Comparison of ENCODE assay signal across 14 cellular contexts in the genomic region with DNA sequence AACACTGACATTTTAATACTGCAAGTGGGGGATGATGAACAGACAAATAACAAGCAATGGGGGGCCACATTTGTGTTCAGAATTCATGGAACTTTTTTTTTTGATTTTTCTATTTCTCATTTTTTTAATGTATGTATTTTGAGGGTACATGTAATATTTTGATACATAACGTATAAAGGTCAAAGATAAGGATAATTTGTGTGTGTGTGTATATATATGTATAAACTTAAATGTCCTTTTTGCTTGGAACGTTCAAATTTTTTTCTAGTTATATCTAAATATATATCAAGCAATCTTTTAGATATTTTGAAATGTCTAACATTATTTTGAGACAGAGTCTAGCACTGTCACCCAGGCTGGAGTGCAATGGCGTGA. TPM values are rescaled to one million over a fixed set of nuclear protein-coding genes. Genes with fewer than 3 reads are reported as not detected.
A peak's percentile ranks its signal among the peaks of the same experiment; 100 is the strongest.
DNase-seq lines count a peak whose midpoint lies in the region; ATAC-seq and TF ChIP-seq lines count a peak whose summit lies in the region.
"Had no signal": no experiment of that assay in that cellular context is flagged by ENCODE, and none has a peak within 500 bp of the region (broad histone marks: within the 10 kb centered on the region; RNA-seq: fewer than 3 reads in every experiment).

No MANE protein-coding gene starts in this region.

- H3K9me3 Mint-ChIP-seq in GM23338: peaks cover 11% of the 10 kb centered on the region; the same call in 2 of the 3 replicates
- H3K9me3 Mint-ChIP-seq in activated T-helper 1 cell treated with anti-CD3 and anti-CD28 coated beads, Interleukin-12 subunit alpha, Interleukin-12 subunit beta, Interleukin-2, Interleukin-4 antibody, amounts not matched to agents 30 ng/mL and 10 ng/mL and 1 ng/mL, durations not matched to agents 14 hours and 24 hours and 36 hours: no peaks in the 10 kb centered on the region
- peaks cover 0 to 22% (median 8%) of the 10 kb centered on the region in 7 donors for H3K9me3 Mint-ChIP-seq in naive B cell

- H3K36me3 ChIP-seq in BLaER1 treated with 17β-estradiol and CSF1 and Interleukin-3, amounts not matched to agents 10 nM and 100 nM: no peaks in the 10 kb centered on the region
- H3K36me3 ChIP-seq in GM23338 (ENCODE audit: insufficient read depth): no peaks in the 10 kb centered on the region

- H4K20me1 ChIP-seq in BLaER1 treated with 17β-estradiol and CSF1 and Interleukin-3, amounts not matched to agents 10 nM and 100 nM: no peaks in the 10 kb centered on the region
- no peaks in the 10 kb centered on the region for H4K20me1 ChIP-seq in GM23338 (replicated peaks; ENCODE audit: insufficient read depth)

- intact Hi-C loops in activated T-helper 1 cell treated with anti-CD3 and anti-CD28 coated beads, Interleukin-12 subunit alpha, Interleukin-12 subunit beta, Interleukin-2, Interleukin-4 antibody, amounts not matched to agents 30 ng/mL and 10 ng/mL and 1 ng/mL, durations not matched to agents 14 hours and 24 hours and 36 hours (cut with micrococcal nuclease): loop anchor here (1.0 to 10.0 kb wide), 6 partner anchors 95 to 883 kb away; partner anchors contain the start of gene TRIM27
- intact Hi-C loops in lower leg skin (cut with DNase I; ENCODE audit: low total_unique reads): loop anchor here (5.0 kb wide), 1 partner anchor 180 kb away; no protein-coding TSS in a partner anchor

- H3K27me3 Mint-ChIP-seq in GM23338 (ENCODE audit: insufficient read depth, low read depth, poor library complexity) (peaks cover 18% of the 10 kb centered on the region), naive B cell (peaks cover 44 to 71% (median 49%) of the 10 kb centered on the region in 3 donors)
- peaks cover 22% of the 10 kb centered on the region for H3K27me3 Mint-ChIP-seq in activated T-helper 1 cell treated with anti-CD3 and anti-CD28 coated beads, Interleukin-12 subunit alpha, Interleukin-12 subunit beta, Interleukin-2, Interleukin-4 antibody, amounts not matched to agents 30 ng/mL and 10 ng/mL and 1 ng/mL, durations not matched to agents 14 hours and 24 hours and 36 hours (ENCODE audit: insufficient read depth)

- H3K9me3 ChIP-seq in BLaER1 treated with 17β-estradiol and CSF1 and Interleukin-3, amounts not matched to agents 10 nM and 100 nM (replicated peaks in 1 of 11): peaks cover 9 to 28% (median 18%) of the 10 kb centered on the region in 11 experiments; a peak in 21 of 22 replicates

- peak overlapping the region in 9 of 11 experiments; percentile 73 to 95 (median 81); a peak in 16 of 22 replicates for H3K4me2 ChIP-seq in BLaER1 treated with 17β-estradiol and CSF1 and Interleukin-3, amounts not matched to agents 10 nM and 100 nM
- no peak overlapping the region for H3K4me2 ChIP-seq in GM23338

- no peaks in the 10 kb centered on the region for H3K79me2 ChIP-seq in GM23338 (replicated peaks; ENCODE audit: insufficient read depth)

- H3K9me2 ChIP-seq in GM23338 (ENCODE audit: insufficient read depth): peaks cover 4% of the 10 kb centered on the region; the same call in 1 of the 2 replicates

- peaks cover 5% of the 10 kb centered on the region; the same call in 1 of the 3 replicates for H3K36me3 Mint-ChIP-seq in GM23338 (ENCODE audit: low read depth)
- H3K36me3 Mint-ChIP-seq in activated T-helper 1 cell treated with anti-CD3 and anti-CD28 coated beads, Interleukin-12 subunit alpha, Interleukin-12 subunit beta, Interleukin-2, Interleukin-4 antibody, amounts not matched to agents 30 ng/mL and 10 ng/mL and 1 ng/mL, durations not matched to agents 14 hours and 24 hours and 36 hours (ENCODE audit: low read depth): peaks cover 1% of the 10 kb centered on the region
- H3K36me3 Mint-ChIP-seq in naive B cell: peaks cover 0 to 7% of the 10 kb centered on the region in 2 donors
- H3K36me3 Mint-ChIP-seq: IgD-negative memory B cell had no signal

- peak overlapping the region in 1 of 11 experiments; percentile 62; a peak in 1 of 22 replicates for H3K9ac ChIP-seq in BLaER1 treated with 17β-estradiol and CSF1 and Interleukin-3, amounts not matched to agents 10 nM and 100 nM

- TF ChIP-seq CTCF in GM23338 (conservative IDR thresholded peaks at IDR 0.05; ENCODE audit: low read depth in 2 of 2) (no peak), lower leg skin (IDR thresholded peaks at IDR 0.05) (no peak)

- peaks cover 3% of the 10 kb centered on the region; the same call in 1 of the 2 replicates for H3F3A ChIP-seq in GM23338 (replicated peaks; ENCODE audit: low read depth)

- H3K4me3 Mint-ChIP-seq in GM23338 (peak overlapping the region; percentile 87), naive B cell (peak overlapping the region in 6 of 8 donors; percentile 79 to 92 (median 90))
- peak overlapping the region; percentile 87 for H3K4me3 Mint-ChIP-seq in activated T-helper 1 cell treated with anti-CD3 and anti-CD28 coated beads, Interleukin-12 subunit alpha, Interleukin-12 subunit beta, Interleukin-2, Interleukin-4 antibody, amounts not matched to agents 30 ng/mL and 10 ng/mL and 1 ng/mL, durations not matched to agents 14 hours and 24 hours and 36 hours

- ATAC-seq in GM23338: no peak
- no peak for ATAC-seq in naive B cell (ENCODE audit: low read depth in 2 of 2)

- H3K4me1 Mint-ChIP-seq in GM23338 (no peaks in the 10 kb centered on the region; the same call in 2 of the 3 replicates), naive B cell (peaks cover 18 to 20% (median 19%) of the 10 kb centered on the region in 3 donors)
- peaks cover 18% of the 10 kb centered on the region for H3K4me1 Mint-ChIP-seq in activated T-helper 1 cell treated with anti-CD3 and anti-CD28 coated beads, Interleukin-12 subunit alpha, Interleukin-12 subunit beta, Interleukin-2, Interleukin-4 antibody, amounts not matched to agents 30 ng/mL and 10 ng/mL and 1 ng/mL, durations not matched to agents 14 hours and 24 hours and 36 hours (ENCODE audit: low read depth)

- no peak for TF ChIP-seq POLR2A in lower leg skin (IDR thresholded peaks at IDR 0.05)

- H3K27me3 ChIP-seq in BLaER1 treated with 17β-estradiol and CSF1 and Interleukin-3, amounts not matched to agents 10 nM and 100 nM: 0 out of 22 replicates have a peak, but pooled peaks cover 0 to 3% (median 0%) of the 10 kb centered on the region in 11 experiments
- H3K27me3 ChIP-seq in GM23338 (ENCODE audit: insufficient read depth): peaks cover 22% of the 10 kb centered on the region

- no peak overlapping the region for H3K27ac ChIP-seq in BLaER1 treated with 17β-estradiol and CSF1 and Interleukin-3, amounts not matched to agents 10 nM and 100 nM
- no peak overlapping the region for H3K27ac ChIP-seq in GM23338 (ENCODE audit: low read depth)

- no peak for DNase-seq in GM23338 (ENCODE audit: low spot score)
- DNase-seq in activated T-helper 1 cell treated with anti-CD3 and anti-CD28 coated beads, Interleukin-12 subunit alpha, Interleukin-12 subunit beta, Interleukin-2, Interleukin-4 antibody, amounts not matched to agents 30 ng/mL and 10 ng/mL and 1 ng/mL, durations not matched to agents 14 hours and 24 hours and 36 hours (ENCODE audit: low spot score): no peak
- no peak for DNase-seq in naive B cell
- no peak for DNase-seq in AG20443 (ENCODE audit: low spot score)
- DNase-seq in CD1c-positive myeloid dendritic cell (ENCODE audit: extremely low spot score): no peak
- no peak for DNase-seq in NCI-H146 treated with DMSO at 0.1 percent for 48 hours (lab: John Stamatoyannopoulos, UW; ENCODE audit: unreplicated experiment)
- DNase-seq in lower leg skin (ENCODE audit: low spot score in 2 of 2): no peak
- DNase-seq: cortex of kidney had no signal

- H3K4me3 ChIP-seq in BLaER1 treated with 17β-estradiol and CSF1 and Interleukin-3, amounts not matched to agents 10 nM and 100 nM: peak overlapping the region in 7 of 10 experiments; percentile 58 to 73 (median 62); a peak in 10 of 20 replicates
- no peak overlapping the region for H3K4me3 ChIP-seq in GM23338
- H3K4me3 ChIP-seq in lower leg skin (ENCODE audit: low read depth, poor library complexity, severe bottlenecking): no peak overlapping the region

- peaks cover 0 to 6% (median 0%) of the 10 kb centered on the region in 10 experiments; a peak in 2 of 20 replicates for H3K4me1 ChIP-seq in BLaER1 treated with 17β-estradiol and CSF1 and Interleukin-3, amounts not matched to agents 10 nM and 100 nM
- peaks cover 4% of the 10 kb centered on the region; the same call in 1 of the 2 replicates for H3K4me1 ChIP-seq in GM23338 (ENCODE audit: insufficient read depth)

- no peak overlapping the region for H3K27ac Mint-ChIP-seq in GM23338
- no peak overlapping the region for H3K27ac Mint-ChIP-seq in activated T-helper 1 cell treated with anti-CD3 and anti-CD28 coated beads, Interleukin-12 subunit alpha, Interleukin-12 subunit beta, Interleukin-2, Interleukin-4 antibody, amounts not matched to agents 30 ng/mL and 10 ng/mL and 1 ng/mL, durations not matched to agents 14 hours and 24 hours and 36 hours
- H3K27ac Mint-ChIP-seq in naive B cell: peak overlapping the region in 3 of 6 donors; percentile 55 to 76 (median 65)

- 31 to 46% methylated on average over 3 of the region's 3 CpGs for WGBS in lower leg skin, 2 donors

- H2AFZ ChIP-seq in GM23338: no peak overlapping the region

TF ChIP-seq in GM23338, 12 proteins besides CTCF, POLR2A, EP300 and RAD21:
- no peak for TF ChIP-seq NANOG (IDR thresholded peaks at IDR 0.05; ENCODE audit: borderline replicate concordance)
- no peak for TF ChIP-seq JUNB (IDR thresholded peaks at IDR 0.05; ENCODE audit: unreplicated experiment)
- TF ChIP-seq ZNF114 (CRISPR knock-in tag; IDR thresholded peaks at IDR 0.05): no peak
TF ChIP-seq in GM23338: peak in this region for 0.

RNA-seq across cellular contexts. Expression of gene ZNF311, which starts 12.3 kb away (rescaled TPM):
- 1.8 and 2.4 TPM in 2 replicates for total RNA-seq in GM23338 (2014; rRNA removed; shearing (Covaris generic))
- polyA plus RNA-seq in GM23338 (2016; fragmentation: Nextera tagmentation; extraction: Ambion mirVana) (1.5 TPM in 2 replicates), naive B cell (ENCODE audit: low read depth in 6 of 6) (not detected)
- 0.64 and 0.80 TPM in 2 replicates for total RNA-seq in activated T-helper 1 cell treated with anti-CD3 and anti-CD28 coated beads, Interleukin-12 subunit alpha, Interleukin-12 subunit beta, Interleukin-2, Interleukin-4 antibody, amounts not matched to agents 30 ng/mL and 10 ng/mL and 1 ng/mL, durations not matched to agents 14 hours and 24 hours and 36 hours
- 1 to 10 TPM in 2 of 4 donors, under 1 TPM in 1, not detected in 1; 0.69 to 1.4 (median 1.1) TPM for total RNA-seq in lower leg skin
- total RNA-seq: SK-MEL-5 had no signal
- polyA plus RNA-seq: IgD-negative memory B cell had no signal

RNA-seq across cellular contexts. Expression of gene OR2W1, which starts 27.6 kb away (rescaled TPM):
- total RNA-seq in GM23338 (2014; rRNA removed; shearing (Covaris generic)): not detected in 2 replicates
- not detected in 2 replicates for polyA plus RNA-seq in GM23338 (2016; fragmentation: Nextera tagmentation; extraction: Ambion mirVana)
- not detected in 2 replicates for total RNA-seq in activated T-helper 1 cell treated with anti-CD3 and anti-CD28 coated beads, Interleukin-12 subunit alpha, Interleukin-12 subunit beta, Interleukin-2, Interleukin-4 antibody, amounts not matched to agents 30 ng/mL and 10 ng/mL and 1 ng/mL, durations not matched to agents 14 hours and 24 hours and 36 hours
- polyA plus RNA-seq in naive B cell (ENCODE audit: low read depth in 6 of 6): not detected
- total RNA-seq in lower leg skin: not detected
- total RNA-seq: mononuclear cell, right cardiac atrium, SK-MEL-5, subcutaneous adipose tissue had no signal
- polyA plus RNA-seq: IgD-negative memory B cell, right cardiac atrium had no signal

Comparison
In these comparisons a context has a peak if more than half of its experiments do, and no peak if none do; other contexts are left out.
1. H3K4me3 ChIP-seq: peak in BLaER1 treated with 17β-estradiol and CSF1 and Interleukin-3, amounts not matched to agents 10 nM and 100 nM (7 of 10); none in GM23338 (single experiment) and lower leg skin (single experiment).
2. Peak in every context shown above with its lines, with median percentiles within 50 percentile points of each other: H3K4me3 Mint-ChIP-seq.